In genomic region chr13:51223284-51224270, GRCh38 we compare ENCODE assay signal across 10 cellular contexts. TPM values are rescaled to one million over a fixed set of nuclear protein-coding genes. Genes with fewer than 3 reads are reported as not detected.
A peak's percentile ranks its signal among the peaks of the same experiment; 100 is the strongest.
DNase-seq lines count a peak whose midpoint lies in the region; ATAC-seq, FAIRE-seq and TF ChIP-seq lines count a peak whose summit lies in the region.
"Had no signal": no experiment of that assay in that cellular context is flagged by ENCODE, and none has a peak within 500 bp of the region (broad histone marks: within the 10 kb centered on the region; RNA-seq: fewer than 3 reads in every experiment).

No MANE protein-coding gene starts in this region.

- peak overlapping the region in 1 of 2 donors; percentile 53 for H3K9ac ChIP-seq in kidney (ENCODE audit: low read length in 2 of 2)

- intact Hi-C loops in kidney (cut with DNase I) (no loop called here), OCI-LY7 (cut with micrococcal nuclease; ENCODE audit: unreplicated experiment) (loop anchor here (5.0 kb wide), 1 partner anchor 64 kb away; no protein-coding TSS in a partner anchor)

- no peak for ATAC-seq in stimulated activated naive B cell treated with anti-CD40 and anti-IgM and Interleukin-4, amounts not matched to agents 10 μg/mL and 1 μg/mL and 100 μg/mL, for 72 hours (replicated peaks)

- no peak for TF ChIP-seq CTCF in kidney (IDR thresholded peaks at IDR 0.05; ENCODE audit: borderline replicate concordance, extremely low read depth, insufficient read depth)
- TF ChIP-seq CTCF in OCI-LY7 (conservative IDR thresholded peaks at IDR 0.05; ENCODE audit: low read length) = no peak
- TF ChIP-seq CTCF in GM13976 (IDR thresholded peaks at IDR 0.05; ENCODE audit: borderline replicate concordance, control extremely low read depth, extremely low read depth, insufficient read depth, missing control alignments) = no peak

- H3K9me2 ChIP-seq in OCI-LY7 (ENCODE audit: insufficient read depth, low read length) = no peaks in the 10 kb centered on the region

- CTCF ChIA-PET in OCI-LY7 (lab: Charles Lee; ENCODE audit: unreplicated experiment) = interaction anchor here (0.5 kb wide), 1 partner anchor 591 kb away, joined by 3 read pairs; no protein-coding TSS in a partner anchor

- H3K4me3 ChIP-seq in kidney (ENCODE audit: low read length in 2 of 2) = peak overlapping the region; percentile 73 to 79
- H3K4me3 ChIP-seq in OCI-LY7 (ENCODE audit: low read depth, low read length, poor library complexity, severe bottlenecking) = no peak overlapping the region

- H3K9me3 ChIP-seq in kidney (ENCODE audit: control insufficient read depth in 1 of 2, low read length in 2 of 2) (no peaks in the 10 kb centered on the region), OCI-LY7 (ENCODE audit: low read length) (no peaks in the 10 kb centered on the region)

- H3K4me1 ChIP-seq in kidney (ENCODE audit: control insufficient read depth in 1 of 2, insufficient read depth in 1 of 2, low read depth in 1 of 2, low read length in 2 of 2) = peaks cover 3 to 4% of the 10 kb centered on the region in 2 donors
- peaks cover 5% of the 10 kb centered on the region for H3K4me1 ChIP-seq in OCI-LY7 (ENCODE audit: insufficient read depth, low read length, poor library complexity, severe bottlenecking)

- H3K27me3 Mint-ChIP-seq in stimulated activated naive B cell treated with anti-CD40 and anti-IgM and Interleukin-4, amounts not matched to agents 10 μg/mL and 1 μg/mL and 100 μg/mL, for 72 hours = peaks cover 28 to 36% of the 10 kb centered on the region in 2 donors

- no peak overlapping the region for H2AFZ ChIP-seq in OCI-LY7 (ENCODE audit: low read length)

- no peaks in the 10 kb centered on the region for H4K20me1 ChIP-seq in OCI-LY7 (ENCODE audit: insufficient read depth, low read length)

- peak overlapping the region; percentile 54 to 70 for H3K4me3 Mint-ChIP-seq in stimulated activated naive B cell treated with anti-CD40 and anti-IgM and Interleukin-4, amounts not matched to agents 10 μg/mL and 1 μg/mL and 100 μg/mL, for 72 hours

- no peaks in the 10 kb centered on the region for H3K79me2 ChIP-seq in OCI-LY7 (ENCODE audit: insufficient read depth, low read depth, low read length)

- H3K4me2 ChIP-seq in OCI-LY7 (ENCODE audit: low read length) = no peak overlapping the region

- H3K27ac ChIP-seq in kidney (ENCODE audit: low read depth in 2 of 2, low read length in 2 of 2) = no peak overlapping the region
- no peak overlapping the region for H3K27ac ChIP-seq in OCI-LY7 (ENCODE audit: low read depth, low read length, poor library complexity, severe bottlenecking)

- peaks cover 5 to 6% of the 10 kb centered on the region in 2 donors for H3K4me1 Mint-ChIP-seq in stimulated activated naive B cell treated with anti-CD40 and anti-IgM and Interleukin-4, amounts not matched to agents 10 μg/mL and 1 μg/mL and 100 μg/mL, for 72 hours

- H3K27ac Mint-ChIP-seq in stimulated activated naive B cell treated with anti-CD40 and anti-IgM and Interleukin-4, amounts not matched to agents 10 μg/mL and 1 μg/mL and 100 μg/mL, for 72 hours = peak overlapping the region; percentile 25

- H3K36me3 ChIP-seq in kidney (ENCODE audit: control insufficient read depth in 1 of 2, insufficient read depth in 2 of 2, low read length in 2 of 2) (no peaks in the 10 kb centered on the region), OCI-LY7 (ENCODE audit: insufficient read depth, low read length) (no peaks in the 10 kb centered on the region)

- BruUV-seq in OCI-LY7 (replicated peaks; lab: Mats Ljungman, UMichigan) = no TSS peak

- POLR2A ChIA-PET in OCI-LY7 (lab: Charles Lee) = interaction anchor here (0.5 to 0.7 kb wide), 4 partner anchors 23 to 431 kb away, joined by 3 read pairs; no protein-coding TSS in a partner anchor

- no peaks in the 10 kb centered on the region for H3K36me3 Mint-ChIP-seq in stimulated activated naive B cell treated with anti-CD40 and anti-IgM and Interleukin-4, amounts not matched to agents 10 μg/mL and 1 μg/mL and 100 μg/mL, for 72 hours

- H3K9me3 Mint-ChIP-seq in stimulated activated naive B cell treated with anti-CD40 and anti-IgM and Interleukin-4, amounts not matched to agents 10 μg/mL and 1 μg/mL and 100 μg/mL, for 72 hours = no peaks in the 10 kb centered on the region

- in situ Hi-C loops in GM13976 (cut with MboI; ENCODE audit: low sequenced_read_pairs, unreplicated experiment) = no loop called here

- FAIRE-seq in kidney (lab: Jason Lieb, UNC) = no peak
- FAIRE-seq: endometrium had no signal

- DNase-seq in NCI-H146 (lab: John Stamatoyannopoulos, UW) (peak; percentile 16), NCI-H146 treated with DMSO at 0.1 percent for 48 hours (lab: John Stamatoyannopoulos, UW; ENCODE audit: unreplicated experiment) (no peak), anterior cingulate cortex (lab: John Stamatoyannopoulos, UW) (peak in 31 of 58 donors; percentile 12 to 77 (median 37)), kidney (no peak), NCI-H2227 treated with DMSO at 0.1 percent for 48 hours (lab: John Stamatoyannopoulos, UW) (no peak), OCI-LY7 (ENCODE audit: low spot score) (no peak), GM13976 (ENCODE audit: low spot score) (no peak)
- DNase-seq in stimulated activated naive B cell treated with anti-CD40 and anti-IgM and Interleukin-4, amounts not matched to agents 10 μg/mL and 1 μg/mL and 100 μg/mL, for 72 hours = no peak
- DNase-seq: stimulated activated CD4-positive, alpha-beta T cell treated with anti-CD3 and anti-CD28 coated beads, Interleukin-2, amount 100 ng/mL, for 24 hours had no signal

RNA-seq across cellular contexts. Expression of gene FAM124A, which starts 1.4 kb away (rescaled TPM):
- total RNA-seq in kidney (3.5 TPM), OCI-LY7 (2022) (0.44 and 0.48 TPM in 2 replicates)
- 7.7 TPM for polyA plus RNA-seq in kidney (ENCODE audit: insufficient read depth, low read depth, low replicate concordance)
- not detected in 2 replicates for total RNA-seq in OCI-LY7 (2014; rRNA removed; shearing (Covaris generic))

Comparison
In these comparisons a context has a peak if more than half of its experiments do, and no peak if none do; other contexts are left out.
1. DNase-seq: peak in NCI-H146 (single experiment) and anterior cingulate cortex (31 of 58); none in NCI-H146 treated with DMSO at 0.1 percent for 48 hours (single experiment), kidney (single experiment), stimulated activated naive B cell treated with anti-CD40 and anti-IgM and Interleukin-4, amounts not matched to agents 10 μg/mL and 1 μg/mL and 100 μg/mL, for 72 hours (single experiment), NCI-H2227 treated with DMSO at 0.1 percent for 48 hours (single experiment), OCI-LY7 (single experiment) and GM13976 (single experiment).